7 cellular contexts compared by ENCODE assay signal in the genomic region with DNA sequence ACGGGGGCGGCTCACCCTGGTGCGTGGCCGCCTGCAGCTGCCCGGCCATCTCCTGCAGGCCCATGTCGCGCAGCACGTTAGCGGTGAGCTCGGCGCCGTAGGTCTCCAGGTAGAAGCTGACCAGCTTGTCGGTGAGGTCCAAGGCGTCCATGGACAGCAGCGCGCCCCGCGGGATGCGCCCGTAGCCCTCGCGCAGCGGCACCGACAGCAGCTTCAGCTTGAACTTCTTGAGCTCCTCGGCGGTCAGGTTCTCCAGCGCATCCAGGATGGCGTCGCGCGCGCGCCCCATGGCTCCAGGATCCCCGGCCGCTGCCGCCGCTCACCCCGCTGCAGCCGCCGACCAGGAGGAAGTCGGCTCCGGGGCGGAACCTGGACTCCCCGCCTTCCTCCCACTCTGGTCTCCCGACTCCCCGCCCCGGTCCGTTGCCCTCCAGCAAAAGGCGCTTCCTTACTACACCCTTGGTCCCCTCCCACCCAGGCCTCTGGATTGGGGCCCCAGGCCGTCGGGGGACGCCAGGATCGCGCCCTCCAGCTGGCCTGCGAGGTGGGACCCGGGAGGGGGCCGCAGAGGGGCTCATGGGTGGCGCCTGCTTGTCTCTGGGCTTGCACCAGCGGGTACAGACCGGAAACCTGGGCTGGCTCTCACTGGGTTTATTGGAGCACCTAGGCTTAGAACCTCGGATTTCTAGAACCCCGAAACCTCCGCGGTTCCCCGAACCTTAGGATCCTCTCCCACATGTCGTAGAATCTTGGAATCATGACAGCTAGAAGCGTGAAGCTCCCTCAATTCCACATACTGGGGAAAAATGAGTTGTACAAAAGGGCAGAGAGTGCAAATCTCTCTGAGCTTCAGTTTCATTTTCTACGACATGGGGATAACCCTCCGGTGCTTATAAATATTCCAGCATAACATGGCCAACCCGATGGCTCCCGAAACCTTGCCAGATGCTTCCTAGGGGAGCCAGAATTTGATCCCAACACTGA. TPM values are rescaled to one million over a fixed set of nuclear protein-coding genes. Genes with fewer than 3 reads are reported as not detected.
DNase-seq lines count a peak whose midpoint lies in the region; ATAC-seq and TF ChIP-seq lines count a peak whose summit lies in the region.

Gene PYCARD (minus strand): TSS at position 359 of the 984 bp plus-strand sequence. CDS start 70 bp downstream, at position 289.

- peak within 1 kb of the TSS in 1 of 2 donors; percentile 18 for H3K9ac ChIP-seq in liver (ENCODE audit: low read depth in 1 of 2, low read length in 2 of 2)

- no peaks in the 10 kb centered on the region for H3K9me3 ChIP-seq in liver (ENCODE audit: control insufficient read depth in 4 of 4, low read length in 3 of 4)

- peaks cover 0 to 24% (median 13%) of the 10 kb centered on the region in 4 donors for H3K4me1 ChIP-seq in liver (ENCODE audit: control insufficient read depth in 4 of 4, insufficient read depth in 4 of 4, low read length in 3 of 4)

- WGBS in liver, result 11% methylated on average over 71 of the region's 71 CpGs

- DNase-seq in RPMI8226 (peak; percentile 57), coronary artery (ENCODE audit: low spot score) (no peak), NCI-H1048 (lab: John Stamatoyannopoulos, UW) (no peak)

- peak; percentile 49 for ATAC-seq in GM18498 (IDR thresholded peaks at IDR 0.05; ENCODE audit: unreplicated experiment)
- ATAC-seq in HG02678 (IDR thresholded peaks at IDR 0.05; ENCODE audit: unreplicated experiment), result peak; percentile 30

- peak within 1 kb of the TSS in 1 of 2 donors; percentile 67 for H3K27ac ChIP-seq in coronary artery
- peak within 1 kb of the TSS; percentile 36 to 63 for H3K27ac ChIP-seq in liver (ENCODE audit: low read depth in 1 of 2, low read length in 2 of 2)

- no peaks in the 10 kb centered on the region for H3K27me3 ChIP-seq in liver (ENCODE audit: control insufficient read depth in 4 of 4, insufficient read depth in 4 of 4, low read length in 3 of 4)

- TF ChIP-seq CTCF in coronary artery (IDR thresholded peaks at IDR 0.05) (no peak), liver (IDR thresholded peaks at IDR 0.05; ENCODE audit: low read depth, low read length, missing input control) (no peak), subcutaneous adipose tissue (IDR thresholded peaks at IDR 0.05; ENCODE audit: low read depth) (no peak)

- TF ChIP-seq RAD21 in liver (IDR thresholded peaks at IDR 0.05), result no peak

- H3K36me3 ChIP-seq in liver (ENCODE audit: control insufficient read depth in 4 of 4, insufficient read depth in 3 of 4, low read depth in 1 of 4, low read length in 3 of 4), result no peaks in the 10 kb centered on the region

- peak within 1 kb of the TSS; percentile 92 for H3K4me3 ChIP-seq in coronary artery
- peak within 1 kb of the TSS; percentile 57 to 69 (median 67) for H3K4me3 ChIP-seq in liver (ENCODE audit: low read depth in 1 of 3, low read length in 3 of 3)

TF ChIP-seq in liver, 16 proteins besides CTCF, POLR2A, EP300 and RAD21:
- TF ChIP-seq ZBTB33 (IDR thresholded peaks at IDR 0.05) (no peak), HNF4G (IDR thresholded peaks at IDR 0.05) (no peak), REST (IDR thresholded peaks at IDR 0.05) (no peak), YY1 (IDR thresholded peaks at IDR 0.05) (no peak), GABPA (IDR thresholded peaks at IDR 0.05 in 1 of 2, conservative IDR thresholded peaks at IDR 0.05 in 1 of 2) (no peak)

RNA-seq across cellular contexts. Expression of gene PYCARD, which starts in this region (rescaled TPM):
- total RNA-seq in liver (10 to 100 TPM in 1 of 2 donors, 1 to 10 TPM in 1; 6.7 to 35.9 TPM), subcutaneous adipose tissue (10 to 100 TPM; 27.1 to 88.4 (median 49.7) TPM)
- 10 to 100 TPM in 1 of 2 donors, 1 to 10 TPM in 1; 9.7 to 11.8 TPM for polyA plus RNA-seq in liver
